ENCODE assay signal across 1 cellular context in the genomic region with DNA sequence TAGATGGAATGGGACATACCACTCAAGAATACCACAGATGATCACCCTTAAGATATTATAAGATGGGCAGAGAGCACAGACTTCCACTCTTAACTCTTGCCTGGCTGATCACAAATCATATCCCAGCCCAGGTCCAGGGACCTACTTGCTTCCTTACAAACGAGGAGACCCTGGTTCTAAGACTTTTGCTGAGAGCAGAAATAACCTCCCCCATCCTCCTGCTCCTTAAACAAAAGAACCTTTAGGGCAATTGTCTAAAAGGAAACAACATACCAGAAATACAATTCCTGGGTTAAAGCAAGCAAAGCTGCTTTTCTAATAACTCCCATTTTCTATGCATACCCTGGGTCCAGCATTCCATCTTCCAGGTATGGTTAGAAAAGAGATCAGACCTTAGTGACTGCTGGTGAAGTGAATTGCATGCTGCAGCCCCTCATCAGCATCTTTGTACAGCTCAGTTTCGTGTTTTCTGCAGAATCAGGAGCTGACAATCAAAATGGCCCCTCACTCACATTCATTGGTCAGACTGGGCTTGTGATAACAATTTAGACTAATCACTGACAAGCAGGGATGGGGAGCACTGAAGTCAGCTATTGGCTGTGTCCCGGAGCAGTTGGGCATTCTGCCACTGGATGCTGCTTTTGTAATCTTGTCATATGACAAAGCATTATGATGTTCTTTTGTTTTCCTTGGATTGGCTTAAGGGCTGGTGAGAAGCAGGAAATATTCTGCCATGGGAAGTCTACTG.
TF ChIP-seq lines count a peak whose summit lies in the region.

No MANE protein-coding gene starts in this region.

TF ChIP-seq in IMR-90, 13 proteins besides CTCF, POLR2A, EP300 and RAD21:
- TF ChIP-seq CEBPB (IDR thresholded peaks at IDR 0.05; ENCODE audit: low read depth, low read length) (no peak), ELK1 (IDR thresholded peaks at IDR 0.05; ENCODE audit: borderline replicate concordance, low read depth, low read length) (no peak), RFX5 (IDR thresholded peaks at IDR 0.05; ENCODE audit: low read depth, low read length) (no peak), MXI1 (IDR thresholded peaks at IDR 0.05; ENCODE audit: borderline replicate concordance, low read depth, low read length) (no peak), MAZ (IDR thresholded peaks at IDR 0.05; ENCODE audit: borderline replicate concordance, low read depth, low read length) (no peak), MAFK (IDR thresholded peaks at IDR 0.05; ENCODE audit: low read depth, low read length) (no peak), RCOR1 (IDR thresholded peaks at IDR 0.05; ENCODE audit: insufficient replicate concordance, low read length) (no peak), SMC3 (IDR thresholded peaks at IDR 0.05; ENCODE audit: low read depth, low read length) (no peak), NFE2L2 (IDR thresholded peaks at IDR 0.05; ENCODE audit: low read depth, low read length) (no peak), BHLHE40 (IDR thresholded peaks at IDR 0.05; ENCODE audit: low read depth, low read length) (no peak), CHD1 (IDR thresholded peaks at IDR 0.05; ENCODE audit: low read depth, low read length) (no peak), FOS (IDR thresholded peaks at IDR 0.05; ENCODE audit: low read depth, low read length) (no peak)
- TF ChIP-seq, protein P1, sequence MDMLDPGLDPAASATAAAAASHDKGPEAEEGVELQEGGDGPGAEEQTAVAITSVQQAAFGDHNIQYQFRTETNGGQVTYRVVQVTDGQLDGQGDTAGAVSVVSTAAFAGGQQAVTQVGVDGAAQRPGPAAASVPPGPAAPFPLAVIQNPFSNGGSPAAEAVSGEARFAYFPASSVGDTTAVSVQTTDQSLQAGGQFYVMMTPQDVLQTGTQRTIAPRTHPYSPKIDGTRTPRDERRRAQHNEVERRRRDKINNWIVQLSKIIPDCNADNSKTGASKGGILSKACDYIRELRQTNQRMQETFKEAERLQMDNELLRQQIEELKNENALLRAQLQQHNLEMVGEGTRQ (IDR thresholded peaks at IDR 0.05; ENCODE audit: low read depth, low read length), result no peak
